Comparison of ENCODE assay signal across 15 cellular contexts in the genomic region with DNA sequence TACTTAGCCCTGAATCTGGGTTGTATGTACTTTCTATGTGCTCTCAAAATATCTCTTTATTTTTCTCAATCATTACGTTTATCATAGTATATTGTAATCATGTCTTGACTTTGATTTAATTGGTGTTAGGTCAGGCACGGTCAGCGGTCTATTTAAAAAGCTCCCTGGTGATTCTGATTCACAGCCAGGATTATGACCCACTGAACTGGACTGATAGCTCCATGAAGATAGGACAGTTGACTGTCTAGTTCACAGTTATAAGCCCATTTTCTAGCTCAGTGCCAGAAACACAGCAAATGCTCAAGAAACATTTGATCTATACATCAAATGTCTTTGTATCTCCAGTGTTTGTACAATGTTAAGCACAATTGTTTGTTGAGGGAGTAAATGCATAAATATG.
DNase-seq lines count a peak whose midpoint lies in the region; ATAC-seq and TF ChIP-seq lines count a peak whose summit lies in the region.
"Had no signal": no experiment of that assay in that cellular context is flagged by ENCODE, and none has a peak within 500 bp of the region (broad histone marks: within the 10 kb centered on the region; RNA-seq: fewer than 3 reads in every experiment).

No MANE protein-coding gene starts in this region.

- H3K9ac ChIP-seq in skeletal muscle satellite cell (ENCODE audit: low read depth, low read length) = peak overlapping the region; percentile 68

- H3K9me3 ChIP-seq in left ventricle myocardium inferior (replicated peaks) (no peaks in the 10 kb centered on the region), Panc1 (ENCODE audit: control insufficient read depth, insufficient read depth, low read depth, low read length) (no peaks in the 10 kb centered on the region), skeletal muscle satellite cell (replicated peaks; ENCODE audit: low read length) (no peaks in the 10 kb centered on the region)

- H3K4me1 ChIP-seq in left ventricle myocardium inferior = peaks cover 28% of the 10 kb centered on the region
- H3K4me1 ChIP-seq in Panc1 (ENCODE audit: control insufficient read depth, insufficient read depth, low read length) = peaks cover 14% of the 10 kb centered on the region
- peaks cover 71% of the 10 kb centered on the region for H3K4me1 ChIP-seq in skeletal muscle satellite cell (ENCODE audit: control insufficient read depth, insufficient read depth, low read length)

- peak overlapping the region; percentile 33 for H3K4me2 ChIP-seq in skeletal muscle satellite cell (ENCODE audit: low read length)

- in situ Hi-C loops in Panc1 (cut with HindIII; ENCODE audit: low pct_unique_long_range_greater_than_20kb, low sequenced_read_pairs) = no loop called here
- in situ Hi-C loops in GM13976 (cut with MboI; ENCODE audit: low sequenced_read_pairs, unreplicated experiment) = no loop called here

- DNase-seq in left ventricle myocardium inferior = no peak
- DNase-seq in Right ventricle myocardium superior = no peak
- no peak for DNase-seq in Panc1 (ENCODE audit: low read depth, low spot score)
- peak; percentile 73 for DNase-seq in dermis blood vessel endothelial cell
- no peak for DNase-seq in GM13976 (ENCODE audit: low spot score)
- no peak for DNase-seq in GM20000 (ENCODE audit: low spot score)
- DNase-seq: COR-L47, DMS53, NCI-H1436, NCI-H446, NCI-H82 had no signal

- intact Hi-C loops in left ventricle myocardium inferior (cut with micrococcal nuclease) (no loop called here), Right ventricle myocardium superior (cut with DNase I) (no loop called here), Panc1 (cut with micrococcal nuclease; ENCODE audit: unreplicated experiment) (no loop called here)

- no peak overlapping the region for H3K4me3 ChIP-seq in left ventricle myocardium inferior
- H3K4me3 ChIP-seq in Panc1 (ENCODE audit: low read depth in 2 of 2, low read length in 2 of 2) = no peak overlapping the region
- H3K4me3 ChIP-seq in skeletal muscle satellite cell (ENCODE audit: low read length) = no peak overlapping the region

- H3K36me3 ChIP-seq in left ventricle myocardium inferior (no peaks in the 10 kb centered on the region), Panc1 (ENCODE audit: control insufficient read depth, insufficient read depth, low read length) (no peaks in the 10 kb centered on the region), skeletal muscle satellite cell (ENCODE audit: insufficient read depth, low read length) (no peaks in the 10 kb centered on the region)

- POLR2A ChIA-PET in Panc1 (lab: Charles Lee) = no interaction called here

- CTCF ChIA-PET in Panc1 (lab: Charles Lee) = no interaction called here

- TF ChIP-seq CTCF in left ventricle myocardium inferior (IDR thresholded peaks at IDR 0.05; ENCODE audit: borderline replicate concordance) (no peak), Panc1 (IDR thresholded peaks at IDR 0.05) (no peak), GM13976 (IDR thresholded peaks at IDR 0.05; ENCODE audit: borderline replicate concordance, control extremely low read depth, extremely low read depth, insufficient read depth, missing control alignments) (no peak), GM20000 (IDR thresholded peaks at IDR 0.05; ENCODE audit: extremely low read depth, missing control alignments) (no peak)

- no peak for ATAC-seq in Right ventricle myocardium superior (ENCODE audit: poor library complexity)
- ATAC-seq in Panc1 = no peak
- ATAC-seq in GM19452 (IDR thresholded peaks at IDR 0.05; ENCODE audit: unreplicated experiment) = no peak

- BruUV-seq in Panc1 (replicated peaks; lab: Mats Ljungman, UMichigan) = no TSS peak

- no peaks in the 10 kb centered on the region for H3K27me3 ChIP-seq in left ventricle myocardium inferior (ENCODE audit: low read depth)
- no peaks in the 10 kb centered on the region for H3K27me3 ChIP-seq in Panc1 (ENCODE audit: control insufficient read depth, insufficient read depth, low read length)
- H3K27me3 ChIP-seq in skeletal muscle satellite cell (ENCODE audit: control insufficient read depth, insufficient read depth, low read length) = no peaks in the 10 kb centered on the region

- H3K27ac ChIP-seq in left ventricle myocardium inferior (replicated peaks) = peak overlapping the region; percentile 54
- peak overlapping the region; percentile 49 for H3K27ac ChIP-seq in Panc1 (ENCODE audit: low read length)
- H3K27ac ChIP-seq: 22Rv1, C4-2B had no signal
